8 cellular contexts compared by ENCODE assay signal in the genomic region with DNA sequence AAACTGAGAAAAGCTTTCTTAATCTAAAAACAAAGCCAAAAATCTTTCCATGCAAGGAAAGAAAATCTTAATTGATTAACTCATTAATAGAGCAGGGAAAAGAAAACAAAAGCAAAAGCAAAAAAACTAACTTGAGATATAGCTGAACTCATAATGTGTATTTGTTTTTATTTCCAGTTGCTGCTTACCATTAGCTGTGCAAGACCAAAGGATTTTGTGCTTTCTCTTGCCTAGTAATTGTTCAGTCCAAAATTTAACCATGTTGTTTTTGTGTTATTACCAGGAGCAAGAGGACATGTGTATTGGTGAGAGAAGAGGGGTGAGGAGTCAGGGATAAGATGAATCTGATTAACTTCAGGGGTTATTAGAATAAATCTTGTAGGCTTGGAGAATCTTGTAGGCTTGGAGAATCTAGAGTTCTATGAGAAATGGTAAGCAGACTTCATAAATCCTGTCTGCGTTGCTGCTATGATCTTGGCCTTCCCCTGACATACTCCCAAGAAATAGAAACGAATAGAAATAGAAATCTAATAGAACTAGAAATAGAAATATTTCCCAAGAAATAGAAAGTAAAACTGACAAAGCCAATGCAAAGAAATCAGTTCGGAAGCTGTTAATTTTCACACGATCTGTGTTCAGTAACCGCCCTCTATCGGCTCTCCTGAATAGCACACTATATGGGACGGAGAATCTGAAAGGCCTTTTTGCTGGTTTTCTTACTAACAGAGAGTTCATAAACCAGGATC.
DNase-seq lines count a peak whose midpoint lies in the region; ATAC-seq and TF ChIP-seq lines count a peak whose summit lies in the region.

No MANE protein-coding gene starts in this region.

- peak overlapping the region; percentile 78 for H3K4me3 Mint-ChIP-seq in activated T-cell treated with anti-CD3 and anti-CD28 coated beads, Interleukin-2, amount 50 U/mL, for 4 hours

- TF ChIP-seq CTCF in AG04449 (IDR thresholded peaks at IDR 0.05; ENCODE audit: insufficient read depth, low read length, missing control alignments) = peak; percentile 62
- TF ChIP-seq CTCF in GM13976 (IDR thresholded peaks at IDR 0.05; ENCODE audit: borderline replicate concordance, control extremely low read depth, extremely low read depth, insufficient read depth, missing control alignments) = peak; percentile 64
- peak; percentile 82 for TF ChIP-seq CTCF in fibroblast of pulmonary artery (IDR thresholded peaks at IDR 0.05; ENCODE audit: low read length, missing control alignments)
- TF ChIP-seq CTCF in omental fat pad (IDR thresholded peaks at IDR 0.05) = no peak

- H3K4me3 ChIP-seq in AG04449 (ENCODE audit: low read depth, low read length) (no peak overlapping the region; the same call in 1 of the 2 replicates), fibroblast of pulmonary artery (replicated peaks; ENCODE audit: low read depth, low read length) (peak overlapping the region; percentile 29)

- ATAC-seq in HG02870 (IDR thresholded peaks at IDR 0.05; ENCODE audit: unreplicated experiment) (peak; percentile 27), omental fat pad (ENCODE audit: low FRiP score) (peak; percentile 73)
- no peak for ATAC-seq in activated T-cell treated with anti-CD3 and anti-CD28 coated beads, Interleukin-2, amount 50 U/mL, for 4 hours

- CTCF ChIA-PET in AG04449 (lab: Yijun Ruan, JAX) = interaction anchor here (0.8 to 5.3 kb wide), 33 partner anchors 9 to 135 kb away, joined by 3 to 86 read pairs (median 6); no protein-coding TSS in a partner anchor

- POLR2A ChIA-PET in AG04449 (lab: Yijun Ruan, JAX) = no interaction called here

- H3K4me1 Mint-ChIP-seq in activated T-cell treated with anti-CD3 and anti-CD28 coated beads, Interleukin-2, amount 50 U/mL, for 4 hours (ENCODE audit: low read depth) = peaks cover 55% of the 10 kb centered on the region

- peaks cover 3% of the 10 kb centered on the region for H3K9me3 Mint-ChIP-seq in activated T-cell treated with anti-CD3 and anti-CD28 coated beads, Interleukin-2, amount 50 U/mL, for 4 hours

- H3K36me3 Mint-ChIP-seq in activated T-cell treated with anti-CD3 and anti-CD28 coated beads, Interleukin-2, amount 50 U/mL, for 4 hours (ENCODE audit: insufficient read depth) = no peaks in the 10 kb centered on the region

- in situ Hi-C loops in GM13976 (cut with MboI; ENCODE audit: low sequenced_read_pairs, unreplicated experiment) = loop anchor here (10.0 kb wide), 1 partner anchor 111 kb away; no protein-coding TSS in a partner anchor

- H3K27me3 Mint-ChIP-seq in activated T-cell treated with anti-CD3 and anti-CD28 coated beads, Interleukin-2, amount 50 U/mL, for 4 hours (ENCODE audit: low read depth) = no peaks in the 10 kb centered on the region

- DNase-seq in AG04449 (ENCODE audit: low read depth, low spot score) (no peak), GM13976 (ENCODE audit: low spot score) (peak; percentile 76), NCI-H226 (peak; percentile 66), fibroblast of pulmonary artery (ENCODE audit: low read depth) (peak; percentile 77), omental fat pad (ENCODE audit: low spot score) (no peak), NCI-H187 (lab: John Stamatoyannopoulos, UW) (no peak)
- DNase-seq in activated T-cell treated with anti-CD3 and anti-CD28 coated beads, Interleukin-2, amount 50 U/mL, for 4 hours = peak; percentile 18

Comparison
In these comparisons a context has a peak if more than half of its experiments do, and no peak if none do; other contexts are left out.
1. DNase-seq: peak in GM13976 (single experiment), NCI-H226 (single experiment), activated T-cell treated with anti-CD3 and anti-CD28 coated beads, Interleukin-2, amount 50 U/mL, for 4 hours (single experiment) and fibroblast of pulmonary artery (single experiment); none in AG04449 (single experiment), omental fat pad (single experiment) and NCI-H187 (0 of 2).
2. CTCF ChIP-seq: peak in AG04449 (single experiment), GM13976 (single experiment) and fibroblast of pulmonary artery (single experiment); none in omental fat pad (0 of 3).
3. ATAC-seq: peak in HG02870 (single experiment) and omental fat pad (single experiment); none in activated T-cell treated with anti-CD3 and anti-CD28 coated beads, Interleukin-2, amount 50 U/mL, for 4 hours (0 of 2).